1 cellular context compared by ENCODE assay signal in genomic region chr11:82038151-82038550, GRCh38.
TF ChIP-seq lines count a peak whose summit lies in the region.

No MANE protein-coding gene starts in this region.

TF ChIP-seq in GM23338, 12 proteins besides CTCF, POLR2A, EP300 and RAD21 (continued from another document):
- TF ChIP-seq, protein P1, sequence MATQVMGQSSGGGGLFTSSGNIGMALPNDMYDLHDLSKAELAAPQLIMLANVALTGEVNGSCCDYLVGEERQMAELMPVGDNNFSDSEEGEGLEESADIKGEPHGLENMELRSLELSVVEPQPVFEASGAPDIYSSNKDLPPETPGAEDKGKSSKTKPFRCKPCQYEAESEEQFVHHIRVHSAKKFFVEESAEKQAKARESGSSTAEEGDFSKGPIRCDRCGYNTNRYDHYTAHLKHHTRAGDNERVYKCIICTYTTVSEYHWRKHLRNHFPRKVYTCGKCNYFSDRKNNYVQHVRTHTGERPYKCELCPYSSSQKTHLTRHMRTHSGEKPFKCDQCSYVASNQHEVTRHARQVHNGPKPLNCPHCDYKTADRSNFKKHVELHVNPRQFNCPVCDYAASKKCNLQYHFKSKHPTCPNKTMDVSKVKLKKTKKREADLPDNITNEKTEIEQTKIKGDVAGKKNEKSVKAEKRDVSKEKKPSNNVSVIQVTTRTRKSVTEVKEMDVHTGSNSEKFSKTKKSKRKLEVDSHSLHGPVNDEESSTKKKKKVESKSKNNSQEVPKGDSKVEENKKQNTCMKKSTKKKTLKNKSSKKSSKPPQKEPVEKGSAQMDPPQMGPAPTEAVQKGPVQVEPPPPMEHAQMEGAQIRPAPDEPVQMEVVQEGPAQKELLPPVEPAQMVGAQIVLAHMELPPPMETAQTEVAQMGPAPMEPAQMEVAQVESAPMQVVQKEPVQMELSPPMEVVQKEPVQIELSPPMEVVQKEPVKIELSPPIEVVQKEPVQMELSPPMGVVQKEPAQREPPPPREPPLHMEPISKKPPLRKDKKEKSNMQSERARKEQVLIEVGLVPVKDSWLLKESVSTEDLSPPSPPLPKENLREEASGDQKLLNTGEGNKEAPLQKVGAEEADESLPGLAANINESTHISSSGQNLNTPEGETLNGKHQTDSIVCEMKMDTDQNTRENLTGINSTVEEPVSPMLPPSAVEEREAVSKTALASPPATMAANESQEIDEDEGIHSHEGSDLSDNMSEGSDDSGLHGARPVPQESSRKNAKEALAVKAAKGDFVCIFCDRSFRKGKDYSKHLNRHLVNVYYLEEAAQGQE (IDR thresholded peaks at IDR 0.05; ENCODE audit: unreplicated experiment) = no peak
- TF ChIP-seq JUNB (IDR thresholded peaks at IDR 0.05; ENCODE audit: unreplicated experiment) (no peak), EZH2phosphoT487 (IDR thresholded peaks at IDR 0.05; ENCODE audit: unreplicated experiment) (no peak)
